ENCODE assay signal across 1 cellular context in genomic region chr19:4891066-4891465, GRCh38.
A peak's percentile ranks its signal among the peaks of the same experiment; 100 is the strongest.
TF ChIP-seq lines count a peak whose summit lies in the region.

No MANE protein-coding gene starts in this region.

TF ChIP-seq in HepG2, 621 proteins besides CTCF, POLR2A, EP300 and RAD21 (continued from another document):
- TF ChIP-seq, protein P1, sequence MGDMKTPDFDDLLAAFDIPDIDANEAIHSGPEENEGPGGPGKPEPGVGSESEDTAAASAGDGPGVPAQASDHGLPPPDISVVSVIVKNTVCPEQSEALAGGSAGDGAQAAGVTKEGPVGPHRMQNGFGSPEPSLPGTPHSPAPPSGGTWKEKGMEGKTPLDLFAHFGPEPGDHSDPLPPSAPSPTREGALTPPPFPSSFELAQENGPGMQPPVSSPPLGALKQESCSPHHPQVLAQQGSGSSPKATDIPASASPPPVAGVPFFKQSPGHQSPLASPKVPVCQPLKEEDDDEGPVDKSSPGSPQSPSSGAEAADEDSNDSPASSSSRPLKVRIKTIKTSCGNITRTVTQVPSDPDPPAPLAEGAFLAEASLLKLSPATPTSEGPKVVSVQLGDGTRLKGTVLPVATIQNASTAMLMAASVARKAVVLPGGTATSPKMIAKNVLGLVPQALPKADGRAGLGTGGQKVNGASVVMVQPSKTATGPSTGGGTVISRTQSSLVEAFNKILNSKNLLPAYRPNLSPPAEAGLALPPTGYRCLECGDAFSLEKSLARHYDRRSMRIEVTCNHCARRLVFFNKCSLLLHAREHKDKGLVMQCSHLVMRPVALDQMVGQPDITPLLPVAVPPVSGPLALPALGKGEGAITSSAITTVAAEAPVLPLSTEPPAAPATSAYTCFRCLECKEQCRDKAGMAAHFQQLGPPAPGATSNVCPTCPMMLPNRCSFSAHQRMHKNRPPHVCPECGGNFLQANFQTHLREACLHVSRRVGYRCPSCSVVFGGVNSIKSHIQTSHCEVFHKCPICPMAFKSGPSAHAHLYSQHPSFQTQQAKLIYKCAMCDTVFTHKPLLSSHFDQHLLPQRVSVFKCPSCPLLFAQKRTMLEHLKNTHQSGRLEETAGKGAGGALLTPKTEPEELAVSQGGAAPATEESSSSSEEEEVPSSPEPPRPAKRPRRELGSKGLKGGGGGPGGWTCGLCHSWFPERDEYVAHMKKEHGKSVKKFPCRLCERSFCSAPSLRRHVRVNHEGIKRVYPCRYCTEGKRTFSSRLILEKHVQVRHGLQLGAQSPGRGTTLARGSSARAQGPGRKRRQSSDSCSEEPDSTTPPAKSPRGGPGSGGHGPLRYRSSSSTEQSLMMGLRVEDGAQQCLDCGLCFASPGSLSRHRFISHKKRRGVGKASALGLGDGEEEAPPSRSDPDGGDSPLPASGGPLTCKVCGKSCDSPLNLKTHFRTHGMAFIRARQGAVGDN (CRISPR knock-in tag; IDR thresholded peaks at IDR 0.05), result peak; percentile 72
- TF ChIP-seq ZNF891 (CRISPR knock-in tag; IDR thresholded peaks at IDR 0.05), result no peak
